Comparison of ENCODE assay signal across 17 cellular contexts in genomic region chr2:34985474-34985873, GRCh38.
"Had no signal": no experiment of that assay in that cellular context is flagged by ENCODE, and none has a peak within 500 bp of the region (broad histone marks: within the 10 kb centered on the region; RNA-seq: fewer than 3 reads in every experiment).

No MANE protein-coding gene starts in this region.

- H3K27ac ChIP-seq: esophagus muscularis mucosa, gastrocnemius medialis, left ventricle myocardium inferior, lower lobe of right lung, psoas muscle, spleen, thoracic aorta, uterus had no signal

- H3K9me3 ChIP-seq: esophagus muscularis mucosa, gastrocnemius medialis, lower lobe of right lung, thoracic aorta, uterus had no signal

- H3K4me3 ChIP-seq: esophagus muscularis mucosa, gastrocnemius medialis, left ventricle myocardium inferior, lower lobe of right lung, psoas muscle, spleen, thoracic aorta, uterus had no signal

- H3K4me1 ChIP-seq: esophagus muscularis mucosa, gastrocnemius medialis, left ventricle myocardium inferior, lower lobe of right lung, psoas muscle, spleen, uterus had no signal

- H3K27me3 ChIP-seq: esophagus muscularis mucosa, gastrocnemius medialis, spleen, uterus had no signal

- DNase-seq: effector memory CD4-positive, alpha-beta T cell; gastrocnemius medialis; left ventricle myocardium inferior; lower lobe of right lung; midbrain; psoas muscle; spleen; stimulated activated CD4-positive, alpha-beta T cell treated with anti-CD3 and anti-CD28 coated beads, Interleukin-15, amount 100 ng/mL, for 24 hours; stimulated activated CD4-positive, alpha-beta T cell treated with anti-CD3 and anti-CD28 coated beads, Interleukin-1b, Interleukin-23, amount 100 ng/mL, for 48 hours; stimulated activated CD4-positive, alpha-beta T cell treated with anti-CD3 and anti-CD28 coated beads, Interleukin-4, amount 100 ng/mL, for 24 hours; stimulated activated naive CD8-positive, alpha-beta T cell treated with anti-CD3 and anti-CD28 coated beads, Interleukin-15, amount 100 ng/mL, for 72 hours; uterus had no signal

- ATAC-seq: gastrocnemius medialis; lower lobe of right lung; natural killer cell treated with Interleukin-12 subunit alpha and Interleukin-12 subunit beta and Interleukin-15 and Interleukin-18, amount 100 ng/mL, for 72 hours; psoas muscle; sciatic nerve; stimulated activated memory B cell treated with anti-CD40 and anti-IgM and Interleukin-4, amounts not matched to agents 10 μg/mL and 1 μg/mL and 100 μg/mL, for 72 hours; stimulated activated naive CD8-positive, alpha-beta T cell treated with anti-CD3 and anti-CD28 coated beads, Interleukin-15, amount 100 ng/mL, for 72 hours had no signal

- H3K36me3 ChIP-seq: esophagus muscularis mucosa, gastrocnemius medialis, left ventricle myocardium inferior, lower lobe of right lung, spleen, thoracic aorta, uterus had no signal
